In genomic region chr2:47274054-47274779, GRCh38 we compare ENCODE assay signal across 13 cellular contexts.
DNase-seq lines count a peak whose midpoint lies in the region; ATAC-seq and TF ChIP-seq lines count a peak whose summit lies in the region.
"Had no signal": no experiment of that assay in that cellular context is flagged by ENCODE, and none has a peak within 500 bp of the region (broad histone marks: within the 10 kb centered on the region; RNA-seq: fewer than 3 reads in every experiment).

No MANE protein-coding gene starts in this region.

- peak overlapping the region; percentile 51 for H4K5ac ChIP-seq in IMR-90 (ENCODE audit: low read depth, low read length)

- H3K4me3 Mint-ChIP-seq in brain = no peak overlapping the region
- H3K4me3 Mint-ChIP-seq: neural crest cell had no signal

- DNase-seq in IMR-90 (peak; percentile 94), hepatic stellate cell (ENCODE audit: low spot score) (peak; percentile 77), stromal cell of bone marrow (ENCODE audit: low read depth) (peak; percentile 33), WERI-Rb-1 (no peak)
- no peak for DNase-seq in stimulated activated naive CD4-positive, alpha-beta T cell treated with Interleukin-2 at 50 U/mL for 16 hours (lab: John Stamatoyannopoulos, UW)
- DNase-seq in effector memory CD4-positive, alpha-beta T cell = no peak
- DNase-seq: activated T-cell treated with anti-CD3 and anti-CD28 coated beads for 4 hours; NCI-H1694 treated with DMSO at 0.1 percent for 48 hours; stimulated activated CD8-positive, alpha-beta memory T cell treated with anti-CD3 and anti-CD28 coated beads, Interleukin-4, amount 100 ng/mL, for 48 hours had no signal

- H3K9me3 ChIP-seq in IMR-90 (ENCODE audit: control insufficient read depth, insufficient read depth, low read length) (no peaks in the 10 kb centered on the region), WERI-Rb-1 (ENCODE audit: severe bottlenecking) (no peaks in the 10 kb centered on the region)
- no peaks in the 10 kb centered on the region for H3K9me3 ChIP-seq in effector memory CD4-positive, alpha-beta T cell (ENCODE audit: control insufficient read depth, low read length)

- peak overlapping the region; percentile 88 for H3K4ac ChIP-seq in IMR-90 (ENCODE audit: low read depth, low read length)

- ATAC-seq in IMR-90 (ENCODE audit: low read depth) (peak; percentile 65), GM21360 (IDR thresholded peaks at IDR 0.05; ENCODE audit: unreplicated experiment) (no peak)

- POLR2A ChIA-PET in IMR-90 (lab: Charles Lee; ENCODE audit: unreplicated experiment) = no interaction called here

- H2AK9ac ChIP-seq in IMR-90 (replicated peaks; ENCODE audit: low read depth, low read length, poor library complexity) = peak overlapping the region; percentile 74

- peak overlapping the region; percentile 8 to 63; a peak in 3 of 4 replicates for H4K8ac ChIP-seq in IMR-90 (ENCODE audit: low read depth in 2 of 2, low read length in 2 of 2)

- H3K9me1 ChIP-seq in IMR-90 (ENCODE audit: insufficient read depth, low read length) = peaks cover 18% of the 10 kb centered on the region

- H3K27ac Mint-ChIP-seq in brain = peak overlapping the region; percentile 35 to 95 (median 75)

- peaks cover 17 to 48% of the 10 kb centered on the region in 2 experiments for H3K79me1 ChIP-seq in IMR-90 (ENCODE audit: low read depth in 1 of 2, low read length in 2 of 2)

- CTCF ChIA-PET in IMR-90 (lab: Yijun Ruan, JAX) = interaction anchor here (0.6 to 1.5 kb wide), 4 partner anchors 8 to 124 kb away, joined by 4 to 5 read pairs (median 4); no protein-coding TSS in a partner anchor

- peaks cover 16% of the 10 kb centered on the region for H3K4me1 ChIP-seq in IMR-90 (ENCODE audit: control insufficient read depth, insufficient read depth, low read length)
- H3K4me1 ChIP-seq in effector memory CD4-positive, alpha-beta T cell (ENCODE audit: control insufficient read depth, insufficient read depth, low read length, poor library complexity, severe bottlenecking) = peaks cover 9% of the 10 kb centered on the region

- H3K23ac ChIP-seq in IMR-90 (ENCODE audit: low read depth, low read length) = peak overlapping the region; percentile 25; the same call in 1 of the 2 replicates

- dilution Hi-C loops in IMR-90 (cut with HindIII; ENCODE audit: low sequenced_read_pairs, unreplicated experiment) = no loop called here

- no peaks in the 10 kb centered on the region for H3K27me3 Mint-ChIP-seq in brain

- H3K27me3 ChIP-seq in IMR-90 (ENCODE audit: control insufficient read depth, insufficient read depth, low read length) = no peaks in the 10 kb centered on the region
- H3K27me3 ChIP-seq in WERI-Rb-1 (ENCODE audit: insufficient read depth, low read depth, severe bottlenecking) = no peaks in the 10 kb centered on the region
- no peaks in the 10 kb centered on the region for H3K27me3 ChIP-seq in effector memory CD4-positive, alpha-beta T cell (replicated peaks; ENCODE audit: control insufficient read depth, insufficient read depth, low read length, poor library complexity, severe bottlenecking)

- peak overlapping the region; percentile 72 for H3K14ac ChIP-seq in IMR-90 (replicated peaks; ENCODE audit: low read depth, low read length)

- H3K27ac ChIP-seq in IMR-90 (ENCODE audit: insufficient read depth, low read length) (peak overlapping the region; percentile 72), WERI-Rb-1 (no peak overlapping the region)
- no peak overlapping the region for H3K27ac ChIP-seq in effector memory CD4-positive, alpha-beta T cell (ENCODE audit: insufficient read depth, low read length, poor library complexity, severe bottlenecking)
- H3K27ac ChIP-seq: SK-N-MC had no signal

- no peaks in the 10 kb centered on the region for H3K36me3 Mint-ChIP-seq in brain

- 52% methylated on average over 7 of the region's 10 CpGs; no CpG with 5 or more reads in 1 of the 2 experiments for WGBS in IMR-90 (ENCODE audit: extremely low coverage in 2 of 2, insufficient read length in 1 of 2), 2 experiments

- peak overlapping the region; percentile 90 for H2BK20ac ChIP-seq in IMR-90 (ENCODE audit: low read depth, low read length)

- no TSS peak for BruUV-seq in IMR-90 (replicated peaks; lab: Mats Ljungman, UMichigan)

- H3K4me3 ChIP-seq in IMR-90 (ENCODE audit: insufficient read depth, low read depth, low read length) (no peak overlapping the region), WERI-Rb-1 (ENCODE audit: low read depth, low read length) (no peak overlapping the region)
- no peak overlapping the region for H3K4me3 ChIP-seq in effector memory CD4-positive, alpha-beta T cell (ENCODE audit: insufficient read depth, low read depth, low read length, poor library complexity, severe bottlenecking)
- H3K4me3 ChIP-seq: SK-N-MC had no signal

- peak overlapping the region; percentile 29; the same call in 2 of the 3 replicates for H2BK15ac ChIP-seq in IMR-90 (ENCODE audit: low read depth, low read length)

- peak overlapping the region; percentile 44 for H3K4me2 ChIP-seq in IMR-90 (ENCODE audit: low read depth, low read length)

- H3K9me3 Mint-ChIP-seq in brain = peaks cover 0 to 4% (median 0%) of the 10 kb centered on the region in 5 experiments
- H3K9me3 Mint-ChIP-seq: neural crest cell had no signal

- peak overlapping the region; percentile 79 for H2AK5ac ChIP-seq in IMR-90 (ENCODE audit: low read depth, low read length)

- 0 out of 2 replicates have a peak, but pooled peaks have one; percentile 20 for TF ChIP-seq RAD21 in IMR-90 (IDR thresholded peaks at IDR 0.05; ENCODE audit: low read length)

- peak overlapping the region; percentile 23; the same call in 1 of the 2 replicates for H3K9ac ChIP-seq in IMR-90 (ENCODE audit: low read depth, low read length)

- H3K36me3 ChIP-seq in IMR-90 (ENCODE audit: control insufficient read depth, insufficient read depth, low read length) (no peaks in the 10 kb centered on the region), WERI-Rb-1 (no peaks in the 10 kb centered on the region)
- no peaks in the 10 kb centered on the region for H3K36me3 ChIP-seq in effector memory CD4-positive, alpha-beta T cell (ENCODE audit: control insufficient read depth, insufficient read depth, low read length)

- TF ChIP-seq CTCF in IMR-90 (conservative IDR thresholded peaks at IDR 0.05; ENCODE audit: low read depth, low read length) = peak; percentile 25; the same call in 1 of the 2 replicates
- TF ChIP-seq CTCF in brain (conservative IDR thresholded peaks at IDR 0.05) = no peak
- TF ChIP-seq CTCF in WERI-Rb-1 (IDR thresholded peaks at IDR 0.05; ENCODE audit: low read depth, low read length) = no peak

- peak overlapping the region; percentile 33; the same call in 1 of the 2 replicates for H3K56ac ChIP-seq in IMR-90 (ENCODE audit: extremely low read depth, insufficient read depth, low read length)

- H2BK120ac ChIP-seq in IMR-90 (ENCODE audit: low read depth, low read length) = peak overlapping the region; percentile 89

- in situ Hi-C loops in IMR-90 (cut with MboI; ENCODE audit: low sequenced_read_pairs) = no loop called here

- H2AFZ ChIP-seq in IMR-90 (replicated peaks; ENCODE audit: low read length, poor library complexity) = peak overlapping the region; percentile 74

- peak overlapping the region; percentile 90 for H4K91ac ChIP-seq in IMR-90 (ENCODE audit: insufficient read depth, low read depth, low read length)

- no peak for TF ChIP-seq POLR2A in IMR-90 (IDR thresholded peaks at IDR 0.05; ENCODE audit: low read depth, low read length)

- intact Hi-C loops in IMR-90 (cut with micrococcal nuclease) = no loop called here

- no peaks in the 10 kb centered on the region for H4K20me1 ChIP-seq in IMR-90 (ENCODE audit: insufficient read depth, low read length)

- H3K18ac ChIP-seq in IMR-90 (ENCODE audit: low read depth, low read length) = peak overlapping the region; percentile 72

- H2BK5ac ChIP-seq in IMR-90 (ENCODE audit: low read depth, low read length, poor library complexity, severe bottlenecking) = peak overlapping the region; percentile 78

- peaks cover 46% of the 10 kb centered on the region for H3K4me1 Mint-ChIP-seq in brain

TF ChIP-seq in IMR-90, 13 proteins besides CTCF, POLR2A, EP300 and RAD21:
- TF ChIP-seq CEBPB (IDR thresholded peaks at IDR 0.05; ENCODE audit: low read depth, low read length) (peak; percentile 37; the same call in 1 of the 2 replicates), SMC3 (IDR thresholded peaks at IDR 0.05; ENCODE audit: low read depth, low read length) (peak; percentile 34; the same call in 1 of the 2 replicates), RFX5 (IDR thresholded peaks at IDR 0.05; ENCODE audit: low read depth, low read length) (no peak)

Comparison
In these comparisons a context has a peak if more than half of its experiments do, and no peak if none do; other contexts are left out.
1. DNase-seq: peak in IMR-90 (single experiment), hepatic stellate cell (single experiment) and stromal cell of bone marrow (single experiment); none in stimulated activated naive CD4-positive, alpha-beta T cell treated with Interleukin-2 at 50 U/mL for 16 hours (single experiment), WERI-Rb-1 (single experiment) and effector memory CD4-positive, alpha-beta T cell (0 of 3).